In the genomic region with DNA sequence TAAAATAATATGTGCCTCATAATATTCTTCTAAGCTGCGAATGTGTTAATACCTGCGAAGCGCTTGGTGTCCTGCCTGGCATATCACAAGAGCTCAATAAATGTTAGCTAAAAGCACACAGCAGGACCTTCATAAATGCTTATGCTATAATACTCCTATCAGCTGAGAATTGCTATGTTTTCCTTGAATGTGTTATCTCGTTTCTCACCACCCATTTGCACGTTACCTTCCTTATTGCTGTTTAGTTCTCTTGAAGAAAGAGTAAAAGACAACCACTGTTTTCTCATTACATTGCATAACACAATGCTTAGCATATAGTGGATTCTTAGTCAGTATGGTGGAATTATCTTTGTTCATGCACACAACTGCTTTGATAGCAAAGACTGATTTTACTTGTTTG, we compare ENCODE assay signal across 28 cellular contexts.
"Had no signal": no experiment of that assay in that cellular context is flagged by ENCODE, and none has a peak within 500 bp of the region (broad histone marks: within the 10 kb centered on the region; RNA-seq: fewer than 3 reads in every experiment).

No MANE protein-coding gene starts in this region.

- H3K9me3 Mint-ChIP-seq: mesothelial cell of epicardium, nephron, neural crest cell had no signal

- H3K9me3 ChIP-seq: heart right ventricle, left lung, lower lobe of right lung, right atrium auricular region, right lobe of liver, stomach, testis, thyroid gland, upper lobe of right lung, uterus had no signal

- FAIRE-seq: keratinocyte had no signal

- H3K4me3 Mint-ChIP-seq: mesothelial cell of epicardium; naive thymus-derived CD8-positive, alpha-beta T cell; nephron; neural crest cell; stimulated activated naive B cell treated with anti-CD40 and anti-IgM and Interleukin-4, amounts not matched to agents 10 μg/mL and 1 μg/mL and 100 μg/mL, for 72 hours had no signal

- H3K27me3 ChIP-seq: heart right ventricle, left lung, right atrium auricular region, right lobe of liver, stomach, testis, thyroid gland, upper lobe of right lung, uterus had no signal

- DNase-seq: heart right ventricle; hippocampal formation; kidney glomerular epithelial cell; left cardiac atrium; left lung; lower lobe of right lung; mesendoderm; naive thymus-derived CD8-positive, alpha-beta T cell; nucleus accumbens; right lobe of liver; stimulated activated CD4-positive, alpha-beta T cell treated with anti-CD3 and anti-CD28 coated beads, Interleukin-12 subunit alpha, Interleukin-12 subunit beta, amount 100 ng/mL, for 4 hours; stimulated activated CD4-positive, alpha-beta T cell treated with anti-CD3 and anti-CD28 coated beads, Interleukin-15, amount 100 ng/mL, for 24 hours; stimulated activated CD4-positive, alpha-beta T cell treated with anti-CD3 and anti-CD28 coated beads, Interleukin-2, amount 100 ng/mL, for 24 hours; stimulated activated CD4-positive, alpha-beta T cell treated with anti-CD3 and anti-CD28 coated beads, Interleukin-4, amount 100 ng/mL, for 1 hour; stimulated activated naive B cell treated with anti-CD40 and anti-IgM and Interleukin-4, amounts not matched to agents 10 μg/mL and 1 μg/mL and 100 μg/mL, for 72 hours; stimulated activated naive CD8-positive, alpha-beta T cell treated with anti-CD3 and anti-CD28 coated beads, Interleukin-15, Interleukin-2, amounts not matched to agents 100 U/mL and 50 U/mL, for 24 hours; stomach; testis; thyroid gland; trophoblast cell; upper lobe of right lung; uterus had no signal

- H3K36me3 ChIP-seq: heart right ventricle, left lung, lower lobe of right lung, right atrium auricular region, right lobe of liver, stomach, thyroid gland, upper lobe of right lung, uterus had no signal

- H3K27ac Mint-ChIP-seq: mesothelial cell of epicardium; naive thymus-derived CD8-positive, alpha-beta T cell; stimulated activated naive B cell treated with anti-CD40 and anti-IgM and Interleukin-4, amounts not matched to agents 10 μg/mL and 1 μg/mL and 100 μg/mL, for 72 hours had no signal

- H3K4me3 ChIP-seq: heart right ventricle, left lung, lower lobe of right lung, right atrium auricular region, right lobe of liver, stomach, testis, thyroid gland, upper lobe of right lung, uterus had no signal

- ATAC-seq: heart right ventricle; left cardiac atrium; left lung; lower lobe of right lung; naive thymus-derived CD8-positive, alpha-beta T cell; right lobe of liver; stimulated activated naive B cell treated with anti-CD40 and anti-IgM and Interleukin-4, amounts not matched to agents 10 μg/mL and 1 μg/mL and 100 μg/mL, for 72 hours; stimulated activated naive CD8-positive, alpha-beta T cell treated with anti-CD3 and anti-CD28 coated beads, Interleukin-15, Interleukin-2, amounts not matched to agents 100 U/mL and 50 U/mL, for 24 hours; upper lobe of right lung had no signal

- H3K4me1 ChIP-seq: parathyroid adenoma, testis, thyroid gland, upper lobe of right lung, uterus had no signal

- H3K27ac ChIP-seq: heart right ventricle, left lung, lower lobe of right lung, parathyroid adenoma, right atrium auricular region, right lobe of liver, testis, thyroid gland, upper lobe of right lung, uterus had no signal

- H3K79me2 ChIP-seq: parathyroid adenoma had no signal

- H3K9ac ChIP-seq: parathyroid adenoma had no signal

- H2AFZ ChIP-seq: parathyroid adenoma had no signal

- H3K36me3 Mint-ChIP-seq: mesothelial cell of epicardium; naive thymus-derived CD8-positive, alpha-beta T cell had no signal
